In genomic region chr7:28921822-28922221, GRCh38 we compare ENCODE assay signal across 8 cellular contexts. TPM values are rescaled to one million over a fixed set of nuclear protein-coding genes. Genes with fewer than 3 reads are reported as not detected.
DNase-seq lines count a peak whose midpoint lies in the region; ATAC-seq, FAIRE-seq and TF ChIP-seq lines count a peak whose summit lies in the region.

No MANE protein-coding gene starts in this region.

- H3K27me3 ChIP-seq in upper lobe of right lung, result no peaks in the 10 kb centered on the region

- intact Hi-C loops in upper lobe of right lung (cut with DNase I), result loop anchor here (5.0 kb wide), 2 partner anchors 180 to 485 kb away; no protein-coding TSS in a partner anchor

- H3K4me1 ChIP-seq in upper lobe of right lung, result peaks cover 7% of the 10 kb centered on the region

- H3K4me3 ChIP-seq in upper lobe of right lung, result no peak overlapping the region

- ATAC-seq in HG03025 (IDR thresholded peaks at IDR 0.05; ENCODE audit: low FRiP score, unreplicated experiment), result peak; percentile 76
- peak; percentile 96 for ATAC-seq in upper lobe of right lung

- FAIRE-seq in GM18507 (lab: Jason Lieb, UNC), result peak; percentile 66

- peak; percentile 90 for TF ChIP-seq CTCF in upper lobe of right lung (IDR thresholded peaks at IDR 0.05)

- no peaks in the 10 kb centered on the region for H3K36me3 ChIP-seq in upper lobe of right lung

- DNase-seq in AML-193 (lab: John Stamatoyannopoulos, UW), result peak; percentile 44 to 50
- DNase-seq in GM18507 (ENCODE audit: extremely low spot score, insufficient read length, low read depth), result peak; percentile 33
- DNase-seq in NCI-H2029 (lab: John Stamatoyannopoulos, UW), result peak; percentile 61
- DNase-seq in UCSD-AML1 (lab: John Stamatoyannopoulos, UW; ENCODE audit: unreplicated experiment), result peak; percentile 5
- peak; percentile 78 for DNase-seq in epidermal melanocyte (ENCODE audit: insufficient read length, low spot score)
- DNase-seq in mucosa of gallbladder (ENCODE audit: low spot score), result peak; percentile 66
- DNase-seq in upper lobe of right lung, result no peak

- no peaks in the 10 kb centered on the region for H3K9me3 ChIP-seq in upper lobe of right lung

- no peak overlapping the region for H3K27ac ChIP-seq in upper lobe of right lung

RNA-seq across cellular contexts. Expression of gene TRIL, which starts 36.3 kb away (rescaled TPM):
- 1.4 TPM for total RNA-seq in mucosa of gallbladder
- total RNA-seq in upper lobe of right lung, result 6.5 TPM
